Comparison of ENCODE assay signal across 25 cellular contexts in the genomic region with DNA sequence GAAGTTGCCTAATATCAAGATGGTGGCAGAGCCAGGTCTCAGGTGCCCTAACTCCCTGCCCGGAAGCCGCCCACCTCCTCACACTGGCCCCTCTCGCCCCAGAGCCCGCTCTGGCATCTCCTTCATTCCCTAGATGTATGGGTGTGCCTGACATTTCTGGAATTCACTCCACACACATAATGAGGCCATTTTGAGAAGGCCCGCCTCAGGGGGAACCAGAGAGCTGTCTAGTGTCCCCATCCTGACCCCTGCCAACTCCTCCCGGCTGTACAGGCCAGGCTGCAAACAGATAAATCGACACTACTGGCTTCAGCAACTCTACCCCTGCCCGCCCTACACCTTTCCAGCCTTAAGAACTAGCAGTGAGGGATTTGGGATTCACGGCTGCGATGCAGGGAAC. TPM values are rescaled to one million over a fixed set of nuclear protein-coding genes. Genes with fewer than 3 reads are reported as not detected.
"Had no signal": no experiment of that assay in that cellular context is flagged by ENCODE, and none has a peak within 500 bp of the region (broad histone marks: within the 10 kb centered on the region; RNA-seq: fewer than 3 reads in every experiment).

No MANE protein-coding gene starts in this region.

- H3K27ac ChIP-seq: brain microvascular endothelial cell, tibial artery had no signal

- H3K4me3 ChIP-seq: smooth muscle cell, tibial artery had no signal

- H3K4me1 Mint-ChIP-seq: stimulated activated naive B cell treated with anti-CD40 and anti-IgM and Interleukin-4, amounts not matched to agents 10 μg/mL and 1 μg/mL and 100 μg/mL, for 72 hours had no signal

- H3K27ac Mint-ChIP-seq: activated naive CD4-positive, alpha-beta T cell treated with anti-CD3 and anti-CD28 coated beads, Interleukin-2, amount 50 U/mL, for 72 hours; stimulated activated naive B cell treated with anti-CD40 and anti-IgM and Interleukin-4, amounts not matched to agents 10 μg/mL and 1 μg/mL and 100 μg/mL, for 72 hours had no signal

- H3K36me3 Mint-ChIP-seq: activated naive CD4-positive, alpha-beta T cell treated with anti-CD3 and anti-CD28 coated beads, Interleukin-2, amount 50 U/mL, for 72 hours; stimulated activated naive B cell treated with anti-CD40 and anti-IgM and Interleukin-4, amounts not matched to agents 10 μg/mL and 1 μg/mL and 100 μg/mL, for 72 hours had no signal

- DNase-seq: activated CD4-positive, alpha-beta T cell treated with anti-CD3 and anti-CD28 coated beads for 1 hour; activated T-cell treated with anti-CD3 and anti-CD28 coated beads, Interleukin-2, amount 50 U/mL, for 1 hour; aorta; brain microvascular endothelial cell; caudate nucleus; dermis blood vessel endothelial cell; effector CD8-positive, alpha-beta T cell; foreskin melanocyte; hippocampal formation; left ventricle myocardium superior; mammary epithelial cell; occipital lobe; posterior cingulate gyrus; stimulated activated CD4-positive, alpha-beta T cell treated with anti-CD3 and anti-CD28 coated beads, Interleukin-15, amount 100 ng/mL, for 24 hours; stimulated activated CD4-positive, alpha-beta T cell treated with anti-CD3 and anti-CD28 coated beads, Interleukin-2, amount 100 ng/mL, for 48 hours; stimulated activated CD8-positive, alpha-beta memory T cell treated with anti-CD3 and anti-CD28 coated beads, Interleukin-4, amount 100 ng/mL, for 48 hours; stimulated activated naive B cell treated with anti-CD40 and anti-IgM and Interleukin-4, amounts not matched to agents 10 μg/mL and 1 μg/mL and 100 μg/mL, for 72 hours; T-helper 1 cell; tibial artery had no signal

- H3K36me3 ChIP-seq: brain microvascular endothelial cell, tibial artery had no signal

- FAIRE-seq: TTC549, urothelium cell line had no signal

- H3K9me3 Mint-ChIP-seq: activated naive CD4-positive, alpha-beta T cell treated with anti-CD3 and anti-CD28 coated beads, Interleukin-2, amount 50 U/mL, for 72 hours; stimulated activated naive B cell treated with anti-CD40 and anti-IgM and Interleukin-4, amounts not matched to agents 10 μg/mL and 1 μg/mL and 100 μg/mL, for 72 hours had no signal

- H3K9me3 ChIP-seq: tibial artery had no signal

- ATAC-seq: activated naive CD4-positive, alpha-beta T cell treated with anti-CD3 and anti-CD28 coated beads, Interleukin-2, amount 50 U/mL, for 72 hours; left ventricle myocardium superior; sciatic nerve; stimulated activated naive B cell treated with anti-CD40 and anti-IgM and Interleukin-4, amounts not matched to agents 10 μg/mL and 1 μg/mL and 100 μg/mL, for 72 hours had no signal

- H3K4me2 ChIP-seq: smooth muscle cell had no signal

- H3K4me1 ChIP-seq: tibial artery had no signal

- H3K4me3 Mint-ChIP-seq: stimulated activated naive B cell treated with anti-CD40 and anti-IgM and Interleukin-4, amounts not matched to agents 10 μg/mL and 1 μg/mL and 100 μg/mL, for 72 hours had no signal

RNA-seq across cellular contexts. Expression of a gene that starts 40.5 kb away (rescaled TPM):
- total RNA-seq: activated naive CD4-positive, alpha-beta T cell treated with anti-CD3 and anti-CD28 coated beads, Interleukin-2, amount 50 U/mL, for 72 hours; dermis blood vessel endothelial cell; mammary epithelial cell; occipital lobe; sciatic nerve; smooth muscle cell had no signal
- polyA plus RNA-seq: mammary epithelial cell, neural cell, smooth muscle cell had no signal
